ENCODE assay signal across 2 cellular contexts in genomic region chrX:148361641-148362040, GRCh38.
TF ChIP-seq lines count a peak whose summit lies in the region.

No MANE protein-coding gene starts in this region.

TF ChIP-seq in liver, 16 proteins besides CTCF, POLR2A, EP300 and RAD21 (continued from another document):
- no peak for TF ChIP-seq REST (IDR thresholded peaks at IDR 0.05)
- no peak for TF ChIP-seq JUND (IDR thresholded peaks at IDR 0.05)
- peak; percentile 41 to 53 for TF ChIP-seq HNF4A (conservative IDR thresholded peaks at IDR 0.05)
- TF ChIP-seq, protein P1, sequence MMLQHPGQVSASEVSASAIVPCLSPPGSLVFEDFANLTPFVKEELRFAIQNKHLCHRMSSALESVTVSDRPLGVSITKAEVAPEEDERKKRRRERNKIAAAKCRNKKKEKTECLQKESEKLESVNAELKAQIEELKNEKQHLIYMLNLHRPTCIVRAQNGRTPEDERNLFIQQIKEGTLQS (IDR thresholded peaks at IDR 0.05) = no peak
- no peak for TF ChIP-seq YY1 (IDR thresholded peaks at IDR 0.05)

TF ChIP-seq in HepG2, 621 proteins besides CTCF, POLR2A, EP300 and RAD21 (continued from another document):
- TF ChIP-seq, protein P2, sequence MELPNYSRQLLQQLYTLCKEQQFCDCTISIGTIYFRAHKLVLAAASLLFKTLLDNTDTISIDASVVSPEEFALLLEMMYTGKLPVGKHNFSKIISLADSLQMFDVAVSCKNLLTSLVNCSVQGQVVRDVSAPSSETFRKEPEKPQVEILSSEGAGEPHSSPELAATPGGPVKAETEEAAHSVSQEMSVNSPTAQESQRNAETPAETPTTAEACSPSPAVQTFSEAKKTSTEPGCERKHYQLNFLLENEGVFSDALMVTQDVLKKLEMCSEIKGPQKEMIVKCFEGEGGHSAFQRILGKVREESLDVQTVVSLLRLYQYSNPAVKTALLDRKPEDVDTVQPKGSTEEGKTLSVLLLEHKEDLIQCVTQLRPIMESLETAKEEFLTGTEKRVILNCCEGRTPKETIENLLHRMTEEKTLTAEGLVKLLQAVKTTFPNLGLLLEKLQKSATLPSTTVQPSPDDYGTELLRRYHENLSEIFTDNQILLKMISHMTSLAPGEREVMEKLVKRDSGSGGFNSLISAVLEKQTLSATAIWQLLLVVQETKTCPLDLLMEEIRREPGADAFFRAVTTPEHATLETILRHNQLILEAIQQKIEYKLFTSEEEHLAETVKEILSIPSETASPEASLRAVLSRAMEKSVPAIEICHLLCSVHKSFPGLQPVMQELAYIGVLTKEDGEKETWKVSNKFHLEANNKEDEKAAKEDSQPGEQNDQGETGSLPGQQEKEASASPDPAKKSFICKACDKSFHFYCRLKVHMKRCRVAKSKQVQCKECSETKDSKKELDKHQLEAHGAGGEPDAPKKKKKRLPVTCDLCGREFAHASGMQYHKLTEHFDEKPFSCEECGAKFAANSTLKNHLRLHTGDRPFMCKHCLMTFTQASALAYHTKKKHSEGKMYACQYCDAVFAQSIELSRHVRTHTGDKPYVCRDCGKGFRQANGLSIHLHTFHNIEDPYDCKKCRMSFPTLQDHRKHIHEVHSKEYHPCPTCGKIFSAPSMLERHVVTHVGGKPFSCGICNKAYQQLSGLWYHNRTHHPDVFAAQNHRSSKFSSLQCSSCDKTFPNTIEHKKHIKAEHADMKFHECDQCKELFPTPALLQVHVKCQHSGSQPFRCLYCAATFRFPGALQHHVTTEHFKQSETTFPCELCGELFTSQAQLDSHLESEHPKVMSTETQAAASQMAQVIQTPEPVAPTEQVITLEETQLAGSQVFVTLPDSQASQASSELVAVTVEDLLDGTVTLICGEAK (IDR thresholded peaks at IDR 0.05) = no peak
- TF ChIP-seq, protein P2 (CRISPR knock-in tag; IDR thresholded peaks at IDR 0.05) = no peak
- TF ChIP-seq ZNF839 (CRISPR knock-in tag; IDR thresholded peaks at IDR 0.05; ENCODE audit: borderline replicate concordance) = no peak
- TF ChIP-seq ZNF616 (CRISPR knock-in tag; IDR thresholded peaks at IDR 0.05; ENCODE audit: low read depth) = no peak
- TF ChIP-seq ZNF30 (CRISPR knock-in tag; IDR thresholded peaks at IDR 0.05) = no peak
- TF ChIP-seq GPBP1L1 (CRISPR knock-in tag; IDR thresholded peaks at IDR 0.05) = no peak
- no peak for TF ChIP-seq PREB (CRISPR knock-in tag; IDR thresholded peaks at IDR 0.05)
- no peak for TF ChIP-seq FOXM1 (CRISPR knock-in tag; IDR thresholded peaks at IDR 0.05)
- TF ChIP-seq, protein P3, sequence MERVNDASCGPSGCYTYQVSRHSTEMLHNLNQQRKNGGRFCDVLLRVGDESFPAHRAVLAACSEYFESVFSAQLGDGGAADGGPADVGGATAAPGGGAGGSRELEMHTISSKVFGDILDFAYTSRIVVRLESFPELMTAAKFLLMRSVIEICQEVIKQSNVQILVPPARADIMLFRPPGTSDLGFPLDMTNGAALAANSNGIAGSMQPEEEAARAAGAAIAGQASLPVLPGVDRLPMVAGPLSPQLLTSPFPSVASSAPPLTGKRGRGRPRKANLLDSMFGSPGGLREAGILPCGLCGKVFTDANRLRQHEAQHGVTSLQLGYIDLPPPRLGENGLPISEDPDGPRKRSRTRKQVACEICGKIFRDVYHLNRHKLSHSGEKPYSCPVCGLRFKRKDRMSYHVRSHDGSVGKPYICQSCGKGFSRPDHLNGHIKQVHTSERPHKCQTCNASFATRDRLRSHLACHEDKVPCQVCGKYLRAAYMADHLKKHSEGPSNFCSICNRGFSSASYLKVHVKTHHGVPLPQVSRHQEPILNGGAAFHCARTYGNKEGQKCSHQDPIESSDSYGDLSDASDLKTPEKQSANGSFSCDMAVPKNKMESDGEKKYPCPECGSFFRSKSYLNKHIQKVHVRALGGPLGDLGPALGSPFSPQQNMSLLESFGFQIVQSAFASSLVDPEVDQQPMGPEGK (CRISPR knock-in tag; IDR thresholded peaks at IDR 0.05) = no peak
- TF ChIP-seq ZNF446 (CRISPR knock-in tag; IDR thresholded peaks at IDR 0.05) = no peak
- TF ChIP-seq ZMAT5 (CRISPR knock-in tag; IDR thresholded peaks at IDR 0.05; ENCODE audit: borderline replicate concordance, low read depth) = no peak
